1 cellular context compared by ENCODE assay signal in the genomic region with DNA sequence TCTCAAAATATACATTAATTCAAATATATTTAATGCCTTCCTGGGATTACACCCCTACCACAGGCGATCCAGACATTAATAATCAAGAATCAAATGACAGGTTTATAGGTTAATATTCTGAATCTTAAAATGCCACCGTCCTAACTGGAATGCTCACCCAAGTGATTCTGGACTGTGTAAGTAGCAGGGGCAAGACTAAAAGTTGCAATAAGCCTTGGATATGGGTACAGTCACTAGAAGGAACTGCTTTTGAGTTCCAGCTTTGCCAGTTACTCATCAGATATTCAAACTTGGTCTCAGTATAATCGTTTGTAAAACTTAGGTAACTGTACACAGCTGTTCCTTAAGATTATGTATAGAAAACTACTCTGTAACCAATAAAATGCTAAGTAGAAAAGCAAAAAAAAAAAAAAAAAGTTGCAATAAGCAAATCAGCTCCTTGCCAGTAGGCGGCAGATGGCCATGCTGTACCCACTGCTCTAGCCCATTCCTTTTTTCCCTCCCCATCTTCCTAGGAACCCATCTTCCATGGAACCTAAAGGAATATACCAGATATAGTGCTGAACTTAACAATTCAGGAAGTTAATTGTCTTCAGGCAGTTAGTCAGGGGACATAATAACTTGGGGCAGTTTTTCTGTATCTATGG.
TF ChIP-seq lines count a peak whose summit lies in the region.

No MANE protein-coding gene starts in this region.

TF ChIP-seq in K562, 482 proteins besides CTCF, POLR2A, EP300 and RAD21 (continues in another document):
- TF ChIP-seq DMBX1 (CRISPR knock-in tag; IDR thresholded peaks at IDR 0.05; ENCODE audit: borderline replicate concordance) (peak; percentile 12; the same call in 1 of the 2 replicates), SMAD4 (CRISPR knock-in tag; conservative IDR thresholded peaks at IDR 0.05) (0 out of 2 replicates have a peak, but pooled peaks have one; percentile 32), ZNF311 (CRISPR knock-in tag; IDR thresholded peaks at IDR 0.05) (no peak), POLR2AphosphoS5 (IDR thresholded peaks at IDR 0.05; ENCODE audit: control insufficient read depth, insufficient read depth, low read depth, low read length) (peak; percentile 45), XRCC5 (IDR thresholded peaks at IDR 0.05; ENCODE audit: low read depth, low read length) (no peak), KDM1A (IDR thresholded peaks at IDR 0.05) (no peak), BRD9 (IDR thresholded peaks at IDR 0.05; ENCODE audit: low read depth, partially characterized antibody) (peak; percentile 53), SP2 (IDR thresholded peaks at IDR 0.05; ENCODE audit: extremely low read depth, low read depth, low read length, poor library complexity, severe bottlenecking) (no peak), NEUROD1 (IDR thresholded peaks at IDR 0.05; ENCODE audit: borderline replicate concordance, low read depth, low read length, partially characterized antibody) (peak; percentile 22), SIX5 (IDR thresholded peaks at IDR 0.05; ENCODE audit: borderline replicate concordance in 1 of 2, insufficient read depth in 1 of 2, low read depth in 1 of 2, low read length in 2 of 2) (no peak), CXXC5 (CRISPR knock-in tag; IDR thresholded peaks at IDR 0.05) (peak; percentile 31; the same call in 1 of the 2 replicates), SRSF1 (IDR thresholded peaks at IDR 0.05; ENCODE audit: low read depth, low read length) (no peak), PYGO2 (tag; IDR thresholded peaks at IDR 0.05) (no peak), NCOA6 (IDR thresholded peaks at IDR 0.05) (no peak), YBX1 (IDR thresholded peaks at IDR 0.05) (no peak), PRPF4 (IDR thresholded peaks at IDR 0.05; ENCODE audit: insufficient read depth, low read depth, low read length, poor library complexity, severe bottlenecking) (no peak), KLF6 (CRISPR knock-in tag; IDR thresholded peaks at IDR 0.05; ENCODE audit: borderline replicate concordance) (no peak), POLR3A (IDR thresholded peaks at IDR 0.05; ENCODE audit: borderline replicate concordance, extremely low read depth, insufficient read depth, insufficient read length) (no peak), CBX3 (IDR thresholded peaks at IDR 0.05; ENCODE audit: borderline replicate concordance in 1 of 2, low read length in 2 of 2) (peak in 1 of 2 experiments; percentile 44; a peak in 1 of 3 replicates), ZSCAN32 (CRISPR knock-in tag; IDR thresholded peaks at IDR 0.05) (no peak), ILK (tag; IDR thresholded peaks at IDR 0.05; ENCODE audit: borderline replicate concordance, low read depth) (no peak), HMG20B (CRISPR knock-in tag; IDR thresholded peaks at IDR 0.05) (no peak), CHD2 (IDR thresholded peaks at IDR 0.05; ENCODE audit: low read depth, low read length) (no peak), EP400 (IDR thresholded peaks at IDR 0.05) (0 out of 2 replicates have a peak, but pooled peaks have one; percentile 10), PTBP1 (IDR thresholded peaks at IDR 0.05; ENCODE audit: low read depth, low read length) (no peak), ZNF583 (CRISPR knock-in tag; IDR thresholded peaks at IDR 0.05) (no peak)
- TF ChIP-seq, protein P1, sequence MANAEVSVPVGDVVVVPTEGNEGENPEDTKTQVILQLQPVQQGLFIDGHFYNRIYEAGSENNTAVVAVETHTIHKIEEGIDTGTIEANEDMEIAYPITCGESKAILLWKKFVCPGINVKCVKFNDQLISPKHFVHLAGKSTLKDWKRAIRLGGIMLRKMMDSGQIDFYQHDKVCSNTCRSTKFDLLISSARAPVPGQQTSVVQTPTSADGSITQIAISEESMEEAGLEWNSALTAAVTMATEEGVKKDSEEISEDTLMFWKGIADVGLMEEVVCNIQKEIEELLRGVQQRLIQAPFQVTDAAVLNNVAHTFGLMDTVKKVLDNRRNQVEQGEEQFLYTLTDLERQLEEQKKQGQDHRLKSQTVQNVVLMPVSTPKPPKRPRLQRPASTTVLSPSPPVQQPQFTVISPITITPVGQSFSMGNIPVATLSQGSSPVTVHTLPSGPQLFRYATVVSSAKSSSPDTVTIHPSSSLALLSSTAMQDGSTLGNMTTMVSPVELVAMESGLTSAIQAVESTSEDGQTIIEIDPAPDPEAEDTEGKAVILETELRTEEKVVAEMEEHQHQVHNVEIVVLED (CRISPR knock-in tag; IDR thresholded peaks at IDR 0.05) = no peak
- TF ChIP-seq, protein P2, sequence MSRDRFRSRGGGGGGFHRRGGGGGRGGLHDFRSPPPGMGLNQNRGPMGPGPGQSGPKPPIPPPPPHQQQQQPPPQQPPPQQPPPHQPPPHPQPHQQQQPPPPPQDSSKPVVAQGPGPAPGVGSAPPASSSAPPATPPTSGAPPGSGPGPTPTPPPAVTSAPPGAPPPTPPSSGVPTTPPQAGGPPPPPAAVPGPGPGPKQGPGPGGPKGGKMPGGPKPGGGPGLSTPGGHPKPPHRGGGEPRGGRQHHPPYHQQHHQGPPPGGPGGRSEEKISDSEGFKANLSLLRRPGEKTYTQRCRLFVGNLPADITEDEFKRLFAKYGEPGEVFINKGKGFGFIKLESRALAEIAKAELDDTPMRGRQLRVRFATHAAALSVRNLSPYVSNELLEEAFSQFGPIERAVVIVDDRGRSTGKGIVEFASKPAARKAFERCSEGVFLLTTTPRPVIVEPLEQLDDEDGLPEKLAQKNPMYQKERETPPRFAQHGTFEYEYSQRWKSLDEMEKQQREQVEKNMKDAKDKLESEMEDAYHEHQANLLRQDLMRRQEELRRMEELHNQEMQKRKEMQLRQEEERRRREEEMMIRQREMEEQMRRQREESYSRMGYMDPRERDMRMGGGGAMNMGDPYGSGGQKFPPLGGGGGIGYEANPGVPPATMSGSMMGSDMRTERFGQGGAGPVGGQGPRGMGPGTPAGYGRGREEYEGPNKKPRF (IDR thresholded peaks at IDR 0.05; ENCODE audit: low read depth, low read length) = no peak
- TF ChIP-seq, protein P3, sequence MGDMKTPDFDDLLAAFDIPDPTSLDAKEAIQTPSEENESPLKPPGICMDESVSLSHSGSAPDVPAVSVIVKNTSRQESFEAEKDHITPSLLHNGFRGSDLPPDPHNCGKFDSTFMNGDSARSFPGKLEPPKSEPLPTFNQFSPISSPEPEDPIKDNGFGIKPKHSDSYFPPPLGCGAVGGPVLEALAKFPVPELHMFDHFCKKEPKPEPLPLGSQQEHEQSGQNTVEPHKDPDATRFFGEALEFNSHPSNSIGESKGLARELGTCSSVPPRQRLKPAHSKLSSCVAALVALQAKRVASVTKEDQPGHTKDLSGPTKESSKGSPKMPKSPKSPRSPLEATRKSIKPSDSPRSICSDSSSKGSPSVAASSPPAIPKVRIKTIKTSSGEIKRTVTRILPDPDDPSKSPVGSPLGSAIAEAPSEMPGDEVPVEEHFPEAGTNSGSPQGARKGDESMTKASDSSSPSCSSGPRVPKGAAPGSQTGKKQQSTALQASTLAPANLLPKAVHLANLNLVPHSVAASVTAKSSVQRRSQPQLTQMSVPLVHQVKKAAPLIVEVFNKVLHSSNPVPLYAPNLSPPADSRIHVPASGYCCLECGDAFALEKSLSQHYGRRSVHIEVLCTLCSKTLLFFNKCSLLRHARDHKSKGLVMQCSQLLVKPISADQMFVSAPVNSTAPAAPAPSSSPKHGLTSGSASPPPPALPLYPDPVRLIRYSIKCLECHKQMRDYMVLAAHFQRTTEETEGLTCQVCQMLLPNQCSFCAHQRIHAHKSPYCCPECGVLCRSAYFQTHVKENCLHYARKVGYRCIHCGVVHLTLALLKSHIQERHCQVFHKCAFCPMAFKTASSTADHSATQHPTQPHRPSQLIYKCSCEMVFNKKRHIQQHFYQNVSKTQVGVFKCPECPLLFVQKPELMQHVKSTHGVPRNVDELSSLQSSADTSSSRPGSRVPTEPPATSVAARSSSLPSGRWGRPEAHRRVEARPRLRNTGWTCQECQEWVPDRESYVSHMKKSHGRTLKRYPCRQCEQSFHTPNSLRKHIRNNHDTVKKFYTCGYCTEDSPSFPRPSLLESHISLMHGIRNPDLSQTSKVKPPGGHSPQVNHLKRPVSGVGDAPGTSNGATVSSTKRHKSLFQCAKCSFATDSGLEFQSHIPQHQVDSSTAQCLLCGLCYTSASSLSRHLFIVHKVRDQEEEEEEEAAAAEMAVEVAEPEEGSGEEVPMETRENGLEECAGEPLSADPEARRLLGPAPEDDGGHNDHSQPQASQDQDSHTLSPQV (IDR thresholded peaks at IDR 0.05) = 0 out of 2 replicates have a peak, but pooled peaks have one; percentile 44
- TF ChIP-seq, protein P4, sequence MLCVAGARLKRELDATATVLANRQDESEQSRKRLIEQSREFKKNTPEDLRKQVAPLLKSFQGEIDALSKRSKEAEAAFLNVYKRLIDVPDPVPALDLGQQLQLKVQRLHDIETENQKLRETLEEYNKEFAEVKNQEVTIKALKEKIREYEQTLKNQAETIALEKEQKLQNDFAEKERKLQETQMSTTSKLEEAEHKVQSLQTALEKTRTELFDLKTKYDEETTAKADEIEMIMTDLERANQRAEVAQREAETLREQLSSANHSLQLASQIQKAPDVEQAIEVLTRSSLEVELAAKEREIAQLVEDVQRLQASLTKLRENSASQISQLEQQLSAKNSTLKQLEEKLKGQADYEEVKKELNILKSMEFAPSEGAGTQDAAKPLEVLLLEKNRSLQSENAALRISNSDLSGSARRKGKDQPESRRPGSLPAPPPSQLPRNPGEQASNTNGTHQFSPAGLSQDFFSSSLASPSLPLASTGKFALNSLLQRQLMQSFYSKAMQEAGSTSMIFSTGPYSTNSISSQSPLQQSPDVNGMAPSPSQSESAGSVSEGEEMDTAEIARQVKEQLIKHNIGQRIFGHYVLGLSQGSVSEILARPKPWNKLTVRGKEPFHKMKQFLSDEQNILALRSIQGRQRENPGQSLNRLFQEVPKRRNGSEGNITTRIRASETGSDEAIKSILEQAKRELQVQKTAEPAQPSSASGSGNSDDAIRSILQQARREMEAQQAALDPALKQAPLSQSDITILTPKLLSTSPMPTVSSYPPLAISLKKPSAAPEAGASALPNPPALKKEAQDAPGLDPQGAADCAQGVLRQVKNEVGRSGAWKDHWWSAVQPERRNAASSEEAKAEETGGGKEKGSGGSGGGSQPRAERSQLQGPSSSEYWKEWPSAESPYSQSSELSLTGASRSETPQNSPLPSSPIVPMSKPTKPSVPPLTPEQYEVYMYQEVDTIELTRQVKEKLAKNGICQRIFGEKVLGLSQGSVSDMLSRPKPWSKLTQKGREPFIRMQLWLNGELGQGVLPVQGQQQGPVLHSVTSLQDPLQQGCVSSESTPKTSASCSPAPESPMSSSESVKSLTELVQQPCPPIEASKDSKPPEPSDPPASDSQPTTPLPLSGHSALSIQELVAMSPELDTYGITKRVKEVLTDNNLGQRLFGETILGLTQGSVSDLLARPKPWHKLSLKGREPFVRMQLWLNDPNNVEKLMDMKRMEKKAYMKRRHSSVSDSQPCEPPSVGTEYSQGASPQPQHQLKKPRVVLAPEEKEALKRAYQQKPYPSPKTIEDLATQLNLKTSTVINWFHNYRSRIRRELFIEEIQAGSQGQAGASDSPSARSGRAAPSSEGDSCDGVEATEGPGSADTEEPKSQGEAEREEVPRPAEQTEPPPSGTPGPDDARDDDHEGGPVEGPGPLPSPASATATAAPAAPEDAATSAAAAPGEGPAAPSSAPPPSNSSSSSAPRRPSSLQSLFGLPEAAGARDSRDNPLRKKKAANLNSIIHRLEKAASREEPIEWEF (CRISPR knock-in tag; IDR thresholded peaks at IDR 0.05) = no peak
- TF ChIP-seq, protein P5, sequence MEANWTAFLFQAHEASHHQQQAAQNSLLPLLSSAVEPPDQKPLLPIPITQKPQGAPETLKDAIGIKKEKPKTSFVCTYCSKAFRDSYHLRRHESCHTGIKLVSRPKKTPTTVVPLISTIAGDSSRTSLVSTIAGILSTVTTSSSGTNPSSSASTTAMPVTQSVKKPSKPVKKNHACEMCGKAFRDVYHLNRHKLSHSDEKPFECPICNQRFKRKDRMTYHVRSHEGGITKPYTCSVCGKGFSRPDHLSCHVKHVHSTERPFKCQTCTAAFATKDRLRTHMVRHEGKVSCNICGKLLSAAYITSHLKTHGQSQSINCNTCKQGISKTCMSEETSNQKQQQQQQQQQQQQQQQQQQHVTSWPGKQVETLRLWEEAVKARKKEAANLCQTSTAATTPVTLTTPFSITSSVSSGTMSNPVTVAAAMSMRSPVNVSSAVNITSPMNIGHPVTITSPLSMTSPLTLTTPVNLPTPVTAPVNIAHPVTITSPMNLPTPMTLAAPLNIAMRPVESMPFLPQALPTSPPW (CRISPR knock-in tag; IDR thresholded peaks at IDR 0.05) = peak; percentile 17; the same call in 1 of the 2 replicates
- TF ChIP-seq, protein P6, sequence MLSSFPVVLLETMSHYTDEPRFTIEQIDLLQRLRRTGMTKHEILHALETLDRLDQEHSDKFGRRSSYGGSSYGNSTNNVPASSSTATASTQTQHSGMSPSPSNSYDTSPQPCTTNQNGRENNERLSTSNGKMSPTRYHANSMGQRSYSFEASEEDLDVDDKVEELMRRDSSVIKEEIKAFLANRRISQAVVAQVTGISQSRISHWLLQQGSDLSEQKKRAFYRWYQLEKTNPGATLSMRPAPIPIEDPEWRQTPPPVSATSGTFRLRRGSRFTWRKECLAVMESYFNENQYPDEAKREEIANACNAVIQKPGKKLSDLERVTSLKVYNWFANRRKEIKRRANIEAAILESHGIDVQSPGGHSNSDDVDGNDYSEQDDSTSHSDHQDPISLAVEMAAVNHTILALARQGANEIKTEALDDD (IDR thresholded peaks at IDR 0.05) = peak; percentile 76
- TF ChIP-seq, protein P7, sequence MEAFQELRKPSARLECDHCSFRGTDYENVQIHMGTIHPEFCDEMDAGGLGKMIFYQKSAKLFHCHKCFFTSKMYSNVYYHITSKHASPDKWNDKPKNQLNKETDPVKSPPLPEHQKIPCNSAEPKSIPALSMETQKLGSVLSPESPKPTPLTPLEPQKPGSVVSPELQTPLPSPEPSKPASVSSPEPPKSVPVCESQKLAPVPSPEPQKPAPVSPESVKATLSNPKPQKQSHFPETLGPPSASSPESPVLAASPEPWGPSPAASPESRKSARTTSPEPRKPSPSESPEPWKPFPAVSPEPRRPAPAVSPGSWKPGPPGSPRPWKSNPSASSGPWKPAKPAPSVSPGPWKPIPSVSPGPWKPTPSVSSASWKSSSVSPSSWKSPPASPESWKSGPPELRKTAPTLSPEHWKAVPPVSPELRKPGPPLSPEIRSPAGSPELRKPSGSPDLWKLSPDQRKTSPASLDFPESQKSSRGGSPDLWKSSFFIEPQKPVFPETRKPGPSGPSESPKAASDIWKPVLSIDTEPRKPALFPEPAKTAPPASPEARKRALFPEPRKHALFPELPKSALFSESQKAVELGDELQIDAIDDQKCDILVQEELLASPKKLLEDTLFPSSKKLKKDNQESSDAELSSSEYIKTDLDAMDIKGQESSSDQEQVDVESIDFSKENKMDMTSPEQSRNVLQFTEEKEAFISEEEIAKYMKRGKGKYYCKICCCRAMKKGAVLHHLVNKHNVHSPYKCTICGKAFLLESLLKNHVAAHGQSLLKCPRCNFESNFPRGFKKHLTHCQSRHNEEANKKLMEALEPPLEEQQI (IDR thresholded peaks at IDR 0.05) = 0 out of 2 replicates have a peak, but pooled peaks have one; percentile 42
- TF ChIP-seq, protein P8, sequence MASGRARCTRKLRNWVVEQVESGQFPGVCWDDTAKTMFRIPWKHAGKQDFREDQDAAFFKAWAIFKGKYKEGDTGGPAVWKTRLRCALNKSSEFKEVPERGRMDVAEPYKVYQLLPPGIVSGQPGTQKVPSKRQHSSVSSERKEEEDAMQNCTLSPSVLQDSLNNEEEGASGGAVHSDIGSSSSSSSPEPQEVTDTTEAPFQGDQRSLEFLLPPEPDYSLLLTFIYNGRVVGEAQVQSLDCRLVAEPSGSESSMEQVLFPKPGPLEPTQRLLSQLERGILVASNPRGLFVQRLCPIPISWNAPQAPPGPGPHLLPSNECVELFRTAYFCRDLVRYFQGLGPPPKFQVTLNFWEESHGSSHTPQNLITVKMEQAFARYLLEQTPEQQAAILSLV (tag; IDR thresholded peaks at IDR 0.05) = no peak
